Comparison of ENCODE assay signal across 28 cellular contexts in genomic region chr10:82889703-82890102, GRCh38.
DNase-seq lines count a peak whose midpoint lies in the region.
"Had no signal": no experiment of that assay in that cellular context is flagged by ENCODE, and none has a peak within 500 bp of the region (broad histone marks: within the 10 kb centered on the region; RNA-seq: fewer than 3 reads in every experiment).

No MANE protein-coding gene starts in this region.

- peaks cover 11% of the 10 kb centered on the region for H3K9me3 Mint-ChIP-seq in activated CD4-positive, alpha-beta memory T cell treated with anti-CD3 and anti-CD28 coated beads for 36 hours
- H3K9me3 Mint-ChIP-seq: dendritic cell treated with granulocyte-macrophage colony-stimulating factor and Interleukin-4, amounts not matched to agents 40 ng/mL and 50 ng/mL, for 4 days; nephron had no signal

- POLR2A ChIA-PET in activated CD4-positive, alpha-beta memory T cell treated with anti-CD3 and anti-CD28 coated beads for 36 hours (lab: Charles Lee) = no interaction called here

- H3K27ac Mint-ChIP-seq in activated CD4-positive, alpha-beta memory T cell treated with anti-CD3 and anti-CD28 coated beads for 36 hours = no peak overlapping the region
- H3K27ac Mint-ChIP-seq: activated CD8-positive, alpha-beta T cell treated with anti-CD3 and anti-CD28 coated beads for 36 hours; activated naive CD8-positive, alpha-beta T cell; activated T-helper 2 cell treated with anti-CD3 and anti-CD28 coated beads, Interferon-gamma antibody, Interleukin-2, Interleukin-4, amounts not matched to agents 10 μg/mL and 5 μg/mL and 100 μg/mL, durations not matched to agents 14 hours and 24 hours and 36 hours; CD14-positive monocyte; dendritic cell treated with granulocyte-macrophage colony-stimulating factor and Interleukin-4, amounts not matched to agents 40 ng/mL and 50 ng/mL, for 4 days; IgD-negative memory B cell; nephron; T-helper 1 cell treated with Interleukin-12 subunit alpha and Interleukin-12 subunit beta and Interleukin-4 antibody, amounts not matched to agents 30 μg/mL and 1 μg/mL, for 36 hours had no signal

- DNase-seq in DMS53 (lab: John Stamatoyannopoulos, UW) (peak; percentile 28), DMS53 treated with DMSO at 0.1 percent for 48 hours (lab: John Stamatoyannopoulos, UW; ENCODE audit: unreplicated experiment) (no peak), caudate nucleus (lab: John Stamatoyannopoulos, UW) (peak in 25 of 61 donors; percentile 4 to 85 (median 27)), inferior parietal cortex (ENCODE audit: extremely low spot score) (peak; percentile 70), pons (ENCODE audit: low spot score) (peak; percentile 37), NCI-H2029 (lab: John Stamatoyannopoulos, UW) (no peak), HUDEP-2 (lab: John Stamatoyannopoulos, UW; ENCODE audit: unreplicated experiment in 76 of 76) (no peak)
- DNase-seq in activated CD4-positive, alpha-beta memory T cell treated with anti-CD3 and anti-CD28 coated beads for 36 hours = no peak
- DNase-seq: activated CD4-positive, alpha-beta T cell treated with anti-CD3 and anti-CD28 coated beads for 1 hour; activated CD8-positive, alpha-beta T cell treated with anti-CD3 and anti-CD28 coated beads for 36 hours; gastrocnemius medialis; kidney; NCI-H1092; NCI-H2029 treated with DMSO at 0.1 percent for 48 hours; NCI-H345; NCI-H82; stimulated activated naive CD8-positive, alpha-beta T cell treated with anti-CD3 and anti-CD28 coated beads, Interleukin-15, Interleukin-2, amounts not matched to agents 100 U/mL and 50 U/mL, for 24 hours had no signal

- H3K27me3 Mint-ChIP-seq in activated CD4-positive, alpha-beta memory T cell treated with anti-CD3 and anti-CD28 coated beads for 36 hours = no peaks in the 10 kb centered on the region
- H3K27me3 Mint-ChIP-seq: activated CD8-positive, alpha-beta T cell treated with anti-CD3 and anti-CD28 coated beads for 36 hours; dendritic cell treated with granulocyte-macrophage colony-stimulating factor and Interleukin-4, amounts not matched to agents 40 ng/mL and 50 ng/mL, for 4 days; IgD-negative memory B cell; progenitor cell of endocrine pancreas had no signal

- no peaks in the 10 kb centered on the region for H3K4me1 Mint-ChIP-seq in activated CD4-positive, alpha-beta memory T cell treated with anti-CD3 and anti-CD28 coated beads for 36 hours (ENCODE audit: low read depth)
- H3K4me1 Mint-ChIP-seq: CD14-positive monocyte, IgD-negative memory B cell, nephron had no signal

- H3K4me3 Mint-ChIP-seq in activated CD4-positive, alpha-beta memory T cell treated with anti-CD3 and anti-CD28 coated beads for 36 hours = no peak overlapping the region
- H3K4me3 Mint-ChIP-seq: activated CD8-positive, alpha-beta T cell treated with anti-CD3 and anti-CD28 coated beads for 36 hours; activated naive CD8-positive, alpha-beta T cell; CD14-positive monocyte; dendritic cell treated with granulocyte-macrophage colony-stimulating factor and Interleukin-4, amounts not matched to agents 40 ng/mL and 50 ng/mL, for 4 days; IgD-negative memory B cell; nephron; T-helper 1 cell treated with Interleukin-12 subunit alpha and Interleukin-12 subunit beta and Interleukin-4 antibody, amounts not matched to agents 30 μg/mL and 1 μg/mL, for 36 hours had no signal

- peak overlapping the region; percentile 69 for H3K27ac ChIP-seq in caudate nucleus (ENCODE audit: low read depth, low read length)
- H3K27ac ChIP-seq: 22Rv1, ascending aorta, gastrocnemius medialis, RWPE1 had no signal

- CTCF ChIA-PET in activated CD4-positive, alpha-beta memory T cell treated with anti-CD3 and anti-CD28 coated beads for 36 hours (lab: Charles Lee) = no interaction called here

- intact Hi-C loops in activated CD4-positive, alpha-beta memory T cell treated with anti-CD3 and anti-CD28 coated beads for 36 hours (cut with micrococcal nuclease) = no loop called here

- H3K36me3 Mint-ChIP-seq in activated CD4-positive, alpha-beta memory T cell treated with anti-CD3 and anti-CD28 coated beads for 36 hours = no peaks in the 10 kb centered on the region
- H3K36me3 Mint-ChIP-seq: activated naive CD8-positive, alpha-beta T cell; CD14-positive monocyte; IgD-negative memory B cell had no signal

Comparison
In these comparisons a context has a peak if more than half of its experiments do, and no peak if none do; other contexts are left out.
1. DNase-seq: peak in DMS53 (single experiment), inferior parietal cortex (single experiment) and pons (single experiment); none in DMS53 treated with DMSO at 0.1 percent for 48 hours (single experiment), NCI-H2029 (single experiment), activated CD4-positive, alpha-beta memory T cell treated with anti-CD3 and anti-CD28 coated beads for 36 hours (single experiment) and HUDEP-2 (0 of 76).